Comparison of ENCODE assay signal across 8 cellular contexts in genomic region chr11:19553683-19554333, GRCh38.
DNase-seq lines count a peak whose midpoint lies in the region; ATAC-seq and TF ChIP-seq lines count a peak whose summit lies in the region.

No MANE protein-coding gene starts in this region.

- H3K4me1 ChIP-seq in PC-9 (replicated peaks; ENCODE audit: insufficient read depth), result no peaks in the 10 kb centered on the region
- peaks cover 3 to 5% of the 10 kb centered on the region in 2 donors for H3K4me1 ChIP-seq in thoracic aorta (ENCODE audit: control insufficient read depth in 1 of 2, low read depth in 2 of 2)

- no peak overlapping the region for H2AFZ ChIP-seq in PC-9

- CTCF ChIA-PET in PC-9 (lab: Charles Lee), result interaction anchor here (0.9 to 1.5 kb wide), 3 partner anchors 130 to 481 kb away, joined by 3 to 6 read pairs (median 4); no protein-coding TSS in a partner anchor

- no peak overlapping the region for H3K4me2 ChIP-seq in PC-9

- intact Hi-C loops in PC-9 (cut with micrococcal nuclease; ENCODE audit: unreplicated experiment), result loop anchor here (1.0 to 5.0 kb wide), 8 partner anchors 112 to 483 kb away; partner anchors contain the start of gene E2F8

- no peaks in the 10 kb centered on the region; the same call in 1 of the 2 replicates for H3F3A ChIP-seq in PC-9 (ENCODE audit: insufficient read depth, low read depth)

- H3K27ac ChIP-seq in PC-9, result no peak overlapping the region
- no peak overlapping the region for H3K27ac ChIP-seq in thoracic aorta

- POLR2A ChIA-PET in PC-9 (lab: Charles Lee; ENCODE audit: unreplicated experiment), result no interaction called here

- H3K9me2 ChIP-seq in PC-9 (ENCODE audit: insufficient read depth), result no peaks in the 10 kb centered on the region

- no peak overlapping the region for H3K4me3 ChIP-seq in Jurkat, Clone E6-1 (ENCODE audit: low read length)
- no peak overlapping the region for H3K4me3 ChIP-seq in PC-9
- H3K4me3 ChIP-seq in foreskin fibroblast (ENCODE audit: low read depth in 1 of 2, low read length in 2 of 2), result no peak overlapping the region
- no peak overlapping the region for H3K4me3 ChIP-seq in thoracic aorta

- BruUV-seq in PC-9 (replicated peaks; lab: Mats Ljungman, UMichigan), result no TSS peak

- ATAC-seq in GM19023 (IDR thresholded peaks at IDR 0.05; ENCODE audit: unreplicated experiment), result peak; percentile 72
- ATAC-seq in thoracic aorta (ENCODE audit: insufficient number of reproducible peaks, low FRiP score, low read depth), result peak; percentile 47

- DNase-seq in AML-193 (lab: John Stamatoyannopoulos, UW), result peak; percentile 52 to 65
- peak; percentile 64 for DNase-seq in Jurkat, Clone E6-1 (ENCODE audit: low read depth, low spot score)
- DNase-seq in PC-9, result peak; percentile 68 to 81
- DNase-seq in activated T-helper 1 cell treated with Interleukin-2 at 50 U/mL for 16 hours (ENCODE audit: low read depth), result peak; percentile 39
- DNase-seq in foreskin fibroblast, result peak; percentile 53 to 87
- peak; percentile 65 for DNase-seq in occipital lobe (lab: John Stamatoyannopoulos, UW)
- DNase-seq in thoracic aorta (ENCODE audit: low spot score), result peak; percentile 50

- H3K9me3 ChIP-seq in PC-9 (ENCODE audit: insufficient read depth, low read depth) (no peaks in the 10 kb centered on the region), thoracic aorta (no peaks in the 10 kb centered on the region)

- no peaks in the 10 kb centered on the region for H3K27me3 ChIP-seq in PC-9 (ENCODE audit: insufficient read depth, low read depth)
- H3K27me3 ChIP-seq in thoracic aorta (replicated peaks; ENCODE audit: insufficient read depth), result no peaks in the 10 kb centered on the region

- no peaks in the 10 kb centered on the region for H4K20me1 ChIP-seq in PC-9 (ENCODE audit: insufficient read depth)

- H3K79me2 ChIP-seq in PC-9 (ENCODE audit: low read depth), result no peaks in the 10 kb centered on the region

- H3K36me3 ChIP-seq in PC-9 (ENCODE audit: low read depth) (no peaks in the 10 kb centered on the region), thoracic aorta (no peaks in the 10 kb centered on the region)

- TF ChIP-seq CTCF in PC-9 (conservative IDR thresholded peaks at IDR 0.05) (peak; percentile 99), foreskin fibroblast (IDR thresholded peaks at IDR 0.05; ENCODE audit: low read depth, low read length) (peak; percentile 86), thoracic aorta (IDR thresholded peaks at IDR 0.05) (peak; percentile 89)
